ENCODE assay signal across 12 cellular contexts in the genomic region with DNA sequence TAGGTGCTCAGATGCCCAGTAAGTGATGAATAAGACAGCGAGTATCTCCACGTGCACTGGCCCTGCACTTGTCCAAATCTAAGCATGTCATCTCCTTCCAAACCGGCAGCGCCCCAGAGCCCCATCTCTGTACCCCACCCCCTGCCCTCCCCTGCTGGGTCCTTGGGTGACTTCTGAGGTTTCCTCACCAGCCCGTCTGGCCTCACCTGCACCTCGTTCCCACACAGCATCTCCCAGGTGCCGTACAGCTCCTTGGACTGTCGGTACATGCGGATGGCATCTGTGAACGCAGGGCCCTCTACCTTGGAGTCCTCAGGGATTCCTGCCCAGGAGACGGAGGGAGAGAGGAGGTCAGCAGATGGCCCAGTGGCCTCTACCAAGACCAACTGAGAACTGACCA.
"Had no signal": no experiment of that assay in that cellular context is flagged by ENCODE, and none has a peak within 500 bp of the region (broad histone marks: within the 10 kb centered on the region; RNA-seq: fewer than 3 reads in every experiment).

No MANE protein-coding gene starts in this region.

- H3K9me3 ChIP-seq: tibial nerve had no signal

- H3K27ac Mint-ChIP-seq: activated naive CD8-positive, alpha-beta T cell had no signal

- H2AFZ ChIP-seq: parathyroid adenoma had no signal

- H3K4me3 ChIP-seq: SK-N-MC, tibial nerve had no signal

- H3K79me2 ChIP-seq: parathyroid adenoma had no signal

- H3K27me3 Mint-ChIP-seq: activated naive CD8-positive, alpha-beta T cell had no signal

- H3K4me1 ChIP-seq: parathyroid adenoma had no signal

- DNase-seq: activated CD4-positive, alpha-beta T cell treated with anti-CD3 and anti-CD28 coated beads, Interleukin-2, amount 50 U/mL, for 4 hours; activated effector memory CD4-positive, alpha-beta T cell treated with Interleukin-2 at 50 U/mL for 16 hours; activated T-cell treated with anti-CD3 and anti-CD28 coated beads, Interleukin-2, amount 50 U/mL, for 1 hour; brain microvascular endothelial cell; stimulated activated CD4-positive, alpha-beta T cell treated with anti-CD3 and anti-CD28 coated beads, Interleukin-15, amount 100 ng/mL, for 24 hours; stimulated activated CD4-positive, alpha-beta T cell treated with anti-CD3 and anti-CD28 coated beads, Interleukin-4, amount 100 ng/mL, for 24 hours; T-helper 2 cell had no signal

- H3K27ac ChIP-seq: parathyroid adenoma, SK-N-MC had no signal

- H3K4me3 Mint-ChIP-seq: activated naive CD8-positive, alpha-beta T cell; neural crest cell had no signal

- H3K27me3 ChIP-seq: brain microvascular endothelial cell, tibial nerve had no signal

- H3K9ac ChIP-seq: parathyroid adenoma had no signal

- H3K9me3 Mint-ChIP-seq: neural crest cell had no signal
